ENCODE assay signal across 2 cellular contexts in the genomic region with DNA sequence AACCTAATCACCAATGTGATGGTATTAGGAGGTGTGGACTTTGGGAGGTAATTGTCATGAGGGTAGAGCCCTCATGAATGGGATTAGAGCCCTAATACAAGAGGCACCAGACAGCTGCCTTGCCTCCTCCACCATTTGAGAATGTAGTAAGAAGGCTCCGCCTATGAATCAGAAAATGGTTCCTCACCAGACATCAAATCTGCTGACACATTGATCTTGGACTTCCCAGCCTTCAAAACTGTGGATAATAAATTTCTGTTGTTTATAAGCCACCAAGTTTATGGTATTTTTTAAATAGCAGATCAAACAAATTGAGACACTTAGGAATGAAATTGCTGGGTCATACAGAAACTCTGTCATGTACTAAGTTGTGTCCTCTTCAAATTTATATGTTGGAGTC.
TF ChIP-seq lines count a peak whose summit lies in the region.

No MANE protein-coding gene starts in this region.

TF ChIP-seq in HepG2, 621 proteins besides CTCF, POLR2A, EP300 and RAD21:
- peak; percentile 35 to 57; a peak in 3 of 4 replicates for TF ChIP-seq MAFK (conservative IDR thresholded peaks at IDR 0.05 in 1 of 2, IDR thresholded peaks at IDR 0.05 in 1 of 2; ENCODE audit: low read length in 2 of 2)
- TF ChIP-seq, protein P1, sequence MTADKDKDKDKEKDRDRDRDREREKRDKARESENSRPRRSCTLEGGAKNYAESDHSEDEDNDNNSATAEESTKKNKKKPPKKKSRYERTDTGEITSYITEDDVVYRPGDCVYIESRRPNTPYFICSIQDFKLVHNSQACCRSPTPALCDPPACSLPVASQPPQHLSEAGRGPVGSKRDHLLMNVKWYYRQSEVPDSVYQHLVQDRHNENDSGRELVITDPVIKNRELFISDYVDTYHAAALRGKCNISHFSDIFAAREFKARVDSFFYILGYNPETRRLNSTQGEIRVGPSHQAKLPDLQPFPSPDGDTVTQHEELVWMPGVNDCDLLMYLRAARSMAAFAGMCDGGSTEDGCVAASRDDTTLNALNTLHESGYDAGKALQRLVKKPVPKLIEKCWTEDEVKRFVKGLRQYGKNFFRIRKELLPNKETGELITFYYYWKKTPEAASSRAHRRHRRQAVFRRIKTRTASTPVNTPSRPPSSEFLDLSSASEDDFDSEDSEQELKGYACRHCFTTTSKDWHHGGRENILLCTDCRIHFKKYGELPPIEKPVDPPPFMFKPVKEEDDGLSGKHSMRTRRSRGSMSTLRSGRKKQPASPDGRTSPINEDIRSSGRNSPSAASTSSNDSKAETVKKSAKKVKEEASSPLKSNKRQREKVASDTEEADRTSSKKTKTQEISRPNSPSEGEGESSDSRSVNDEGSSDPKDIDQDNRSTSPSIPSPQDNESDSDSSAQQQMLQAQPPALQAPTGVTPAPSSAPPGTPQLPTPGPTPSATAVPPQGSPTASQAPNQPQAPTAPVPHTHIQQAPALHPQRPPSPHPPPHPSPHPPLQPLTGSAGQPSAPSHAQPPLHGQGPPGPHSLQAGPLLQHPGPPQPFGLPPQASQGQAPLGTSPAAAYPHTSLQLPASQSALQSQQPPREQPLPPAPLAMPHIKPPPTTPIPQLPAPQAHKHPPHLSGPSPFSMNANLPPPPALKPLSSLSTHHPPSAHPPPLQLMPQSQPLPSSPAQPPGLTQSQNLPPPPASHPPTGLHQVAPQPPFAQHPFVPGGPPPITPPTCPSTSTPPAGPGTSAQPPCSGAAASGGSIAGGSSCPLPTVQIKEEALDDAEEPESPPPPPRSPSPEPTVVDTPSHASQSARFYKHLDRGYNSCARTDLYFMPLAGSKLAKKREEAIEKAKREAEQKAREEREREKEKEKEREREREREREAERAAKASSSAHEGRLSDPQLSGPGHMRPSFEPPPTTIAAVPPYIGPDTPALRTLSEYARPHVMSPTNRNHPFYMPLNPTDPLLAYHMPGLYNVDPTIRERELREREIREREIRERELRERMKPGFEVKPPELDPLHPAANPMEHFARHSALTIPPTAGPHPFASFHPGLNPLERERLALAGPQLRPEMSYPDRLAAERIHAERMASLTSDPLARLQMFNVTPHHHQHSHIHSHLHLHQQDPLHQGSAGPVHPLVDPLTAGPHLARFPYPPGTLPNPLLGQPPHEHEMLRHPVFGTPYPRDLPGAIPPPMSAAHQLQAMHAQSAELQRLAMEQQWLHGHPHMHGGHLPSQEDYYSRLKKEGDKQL (CRISPR knock-in tag; IDR thresholded peaks at IDR 0.05; ENCODE audit: low read depth): no peak

TF ChIP-seq in IMR-90, 13 proteins besides CTCF, POLR2A, EP300 and RAD21:
- no peak for TF ChIP-seq CEBPB (IDR thresholded peaks at IDR 0.05; ENCODE audit: low read depth, low read length)
- TF ChIP-seq RCOR1 (IDR thresholded peaks at IDR 0.05; ENCODE audit: insufficient replicate concordance, low read length): no peak
- TF ChIP-seq MAFK (IDR thresholded peaks at IDR 0.05; ENCODE audit: low read depth, low read length): peak; percentile 25; the same call in 1 of the 2 replicates
